In the genomic region with DNA sequence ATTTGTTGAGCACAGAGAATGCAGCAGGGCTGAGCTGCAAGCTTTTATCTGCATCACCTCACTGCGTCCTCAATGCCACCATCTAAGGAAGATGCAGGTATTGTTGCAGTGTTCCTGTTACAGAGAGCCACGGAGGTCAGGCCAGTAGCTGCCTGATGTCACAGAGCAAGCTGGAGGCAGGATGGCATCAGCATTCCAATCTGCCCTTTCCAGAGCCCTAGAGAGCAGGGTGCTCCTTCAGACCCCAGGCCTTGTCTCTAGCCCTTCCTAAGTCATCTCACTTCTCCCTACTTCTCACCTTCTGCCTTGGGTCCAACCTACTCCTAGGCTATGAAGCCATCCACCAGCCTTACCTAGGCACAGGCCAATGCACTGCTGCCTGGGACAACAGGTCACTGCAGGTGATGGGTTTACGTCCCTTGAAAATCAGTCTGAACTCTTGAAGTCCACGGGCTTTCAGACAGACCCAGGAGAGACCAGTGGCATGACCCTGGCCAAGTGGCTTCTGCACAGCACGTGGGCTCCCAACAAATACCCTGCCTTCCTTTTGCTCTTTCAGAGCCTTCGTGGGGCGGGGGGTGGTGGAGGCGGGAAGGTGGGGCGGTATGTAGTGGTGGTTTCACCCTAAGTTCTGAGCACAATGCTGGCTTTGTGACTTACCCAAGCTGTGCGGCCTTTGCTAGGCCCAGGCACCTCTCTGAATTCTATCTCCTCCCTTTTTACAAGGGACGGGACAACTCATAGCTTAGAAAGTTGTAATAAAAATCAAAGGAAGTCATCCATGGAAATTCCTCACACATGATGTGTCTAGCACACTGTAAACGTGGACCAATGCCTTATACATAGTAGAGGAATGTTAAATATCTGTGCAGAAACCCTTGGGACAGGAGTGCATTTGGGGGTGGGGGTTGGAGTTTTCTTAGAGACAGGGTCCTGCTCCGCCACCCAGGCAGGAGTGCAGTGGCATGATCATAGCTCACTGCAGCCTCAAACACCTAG, we compare ENCODE assay signal across 20 cellular contexts.
DNase-seq lines count a peak whose midpoint lies in the region; ATAC-seq and TF ChIP-seq lines count a peak whose summit lies in the region.
"Had no signal": no experiment of that assay in that cellular context is flagged by ENCODE, and none has a peak within 500 bp of the region (broad histone marks: within the 10 kb centered on the region; RNA-seq: fewer than 3 reads in every experiment).

No MANE protein-coding gene starts in this region.

- H3K27ac ChIP-seq in RWPE2 (ENCODE audit: poor library complexity, severe bottlenecking), result peak overlapping the region; percentile 37
- H3K27ac ChIP-seq: neural progenitor cell, Peyer's patch had no signal

- H3K9me3 ChIP-seq in RWPE2 (ENCODE audit: severe bottlenecking), result peaks cover 5% of the 10 kb centered on the region

- intact Hi-C loops in activated T-helper 2 cell treated with anti-CD3 and anti-CD28 coated beads, Interferon-gamma antibody, Interleukin-2, Interleukin-4, amounts not matched to agents 10 μg/mL and 5 μg/mL and 100 μg/mL, durations not matched to agents 14 hours and 24 hours and 36 hours (cut with micrococcal nuclease), result no loop called here

- H3K36me3 ChIP-seq in RWPE2 (ENCODE audit: low read depth), result no peaks in the 10 kb centered on the region
- H3K36me3 ChIP-seq: neural progenitor cell, Peyer's patch had no signal

- H3K4me1 Mint-ChIP-seq in activated T-helper 2 cell treated with anti-CD3 and anti-CD28 coated beads, Interferon-gamma antibody, Interleukin-2, Interleukin-4, amounts not matched to agents 10 μg/mL and 5 μg/mL and 100 μg/mL, durations not matched to agents 14 hours and 24 hours and 36 hours (ENCODE audit: low read depth), result peaks cover 3% of the 10 kb centered on the region
- H3K4me1 Mint-ChIP-seq: mesothelial cell of epicardium had no signal

- ATAC-seq in RWPE2 (ENCODE audit: low read depth), result peak; percentile 93

- H3K9me3 Mint-ChIP-seq in activated T-helper 2 cell treated with anti-CD3 and anti-CD28 coated beads, Interferon-gamma antibody, Interleukin-2, Interleukin-4, amounts not matched to agents 10 μg/mL and 5 μg/mL and 100 μg/mL, durations not matched to agents 14 hours and 24 hours and 36 hours, result peaks cover 20% of the 10 kb centered on the region

- DNase-seq in A172 (ENCODE audit: low spot score) (peak; percentile 64), GM04503 (ENCODE audit: low read depth) (peak; percentile 43), RWPE2 (ENCODE audit: low spot score) (no peak), glomerular visceral epithelial cell (ENCODE audit: extremely low spot score) (peak; percentile 68), HK-2 (ENCODE audit: unreplicated experiment) (no peak), DMS53 (lab: John Stamatoyannopoulos, UW) (no peak)
- DNase-seq in activated T-helper 2 cell treated with anti-CD3 and anti-CD28 coated beads, Interferon-gamma antibody, Interleukin-2, Interleukin-4, amounts not matched to agents 10 μg/mL and 5 μg/mL and 100 μg/mL, durations not matched to agents 14 hours and 24 hours and 36 hours (ENCODE audit: low spot score), result no peak
- DNase-seq in activated T-cell treated with anti-CD3 and anti-CD28 coated beads, Interleukin-2, amount 50 U/mL, for 48 hours, result no peak
- DNase-seq: activated T-cell treated with anti-CD3 and anti-CD28 coated beads for 4 hours, COR-L47, dermis blood vessel endothelial cell, GOT3, Kasumi-1, NCI-H1417 treated with DMSO at 0.1 percent for 48 hours, NCI-H774, Peyer's patch had no signal

- no peaks in the 10 kb centered on the region for H3K27me3 ChIP-seq in RWPE2 (ENCODE audit: insufficient read depth, poor library complexity, severe bottlenecking)
- H3K27me3 ChIP-seq: neural progenitor cell, Peyer's patch had no signal

- no peaks in the 10 kb centered on the region for H3K4me1 ChIP-seq in RWPE2 (ENCODE audit: insufficient read depth, poor library complexity, severe bottlenecking)
- H3K4me1 ChIP-seq: neural progenitor cell, Peyer's patch had no signal

- H3K4me3 Mint-ChIP-seq in activated T-helper 2 cell treated with anti-CD3 and anti-CD28 coated beads, Interferon-gamma antibody, Interleukin-2, Interleukin-4, amounts not matched to agents 10 μg/mL and 5 μg/mL and 100 μg/mL, durations not matched to agents 14 hours and 24 hours and 36 hours (ENCODE audit: low read depth), result no peak overlapping the region
- H3K4me3 Mint-ChIP-seq: activated naive CD4-positive, alpha-beta T cell treated with anti-CD3 and anti-CD28 coated beads, Interleukin-2, amount 50 U/mL, for 24 hours; mesothelial cell of epicardium; neural progenitor cell; stimulated activated naive CD8-positive, alpha-beta T cell treated with anti-CD3 and anti-CD28 coated beads, Interleukin-15, Interleukin-2, amounts not matched to agents 100 ng/mL and 50 ng/mL, for 24 hours had no signal

- H3K4me3 ChIP-seq in RWPE2 (ENCODE audit: severe bottlenecking), result no peak overlapping the region
- H3K4me3 ChIP-seq: neural progenitor cell, Peyer's patch had no signal

- TF ChIP-seq CTCF in RWPE2 (IDR thresholded peaks at IDR 0.05; ENCODE audit: poor library complexity, severe bottlenecking), result no peak

- H3K36me3 Mint-ChIP-seq in activated T-helper 2 cell treated with anti-CD3 and anti-CD28 coated beads, Interferon-gamma antibody, Interleukin-2, Interleukin-4, amounts not matched to agents 10 μg/mL and 5 μg/mL and 100 μg/mL, durations not matched to agents 14 hours and 24 hours and 36 hours (ENCODE audit: low read depth), result no peaks in the 10 kb centered on the region
- H3K36me3 Mint-ChIP-seq: activated naive CD4-positive, alpha-beta T cell treated with anti-CD3 and anti-CD28 coated beads, Interleukin-2, amount 50 U/mL, for 24 hours; mesothelial cell of epicardium; neural progenitor cell had no signal

- no peaks in the 10 kb centered on the region for H3K27me3 Mint-ChIP-seq in activated T-helper 2 cell treated with anti-CD3 and anti-CD28 coated beads, Interferon-gamma antibody, Interleukin-2, Interleukin-4, amounts not matched to agents 10 μg/mL and 5 μg/mL and 100 μg/mL, durations not matched to agents 14 hours and 24 hours and 36 hours (ENCODE audit: low read depth)

- no peak overlapping the region for H3K27ac Mint-ChIP-seq in activated T-helper 2 cell treated with anti-CD3 and anti-CD28 coated beads, Interferon-gamma antibody, Interleukin-2, Interleukin-4, amounts not matched to agents 10 μg/mL and 5 μg/mL and 100 μg/mL, durations not matched to agents 14 hours and 24 hours and 36 hours
- H3K27ac Mint-ChIP-seq: activated naive CD4-positive, alpha-beta T cell treated with anti-CD3 and anti-CD28 coated beads, Interleukin-2, amount 50 U/mL, for 24 hours; mesothelial cell of epicardium; neural progenitor cell; stimulated activated naive CD8-positive, alpha-beta T cell treated with anti-CD3 and anti-CD28 coated beads, Interleukin-15, Interleukin-2, amounts not matched to agents 100 ng/mL and 50 ng/mL, for 24 hours had no signal

Comparison
In these comparisons a context has a peak if more than half of its experiments do, and no peak if none do; other contexts are left out.
1. DNase-seq: peak in A172 (single experiment), GM04503 (single experiment) and glomerular visceral epithelial cell (single experiment); none in RWPE2 (single experiment), activated T-helper 2 cell treated with anti-CD3 and anti-CD28 coated beads, Interferon-gamma antibody, Interleukin-2, Interleukin-4, amounts not matched to agents 10 μg/mL and 5 μg/mL and 100 μg/mL, durations not matched to agents 14 hours and 24 hours and 36 hours (single experiment), activated T-cell treated with anti-CD3 and anti-CD28 coated beads, Interleukin-2, amount 50 U/mL, for 48 hours (0 of 2), HK-2 (single experiment) and DMS53 (single experiment).